16 cellular contexts compared by ENCODE assay signal in genomic region chr3:120151796-120152195, GRCh38. TPM values are rescaled to one million over a fixed set of nuclear protein-coding genes. Genes with fewer than 3 reads are reported as not detected.
DNase-seq lines count a peak whose midpoint lies in the region; ATAC-seq, FAIRE-seq and TF ChIP-seq lines count a peak whose summit lies in the region.
"Had no signal": no experiment of that assay in that cellular context is flagged by ENCODE, and none has a peak within 500 bp of the region (broad histone marks: within the 10 kb centered on the region; RNA-seq: fewer than 3 reads in every experiment).

No MANE protein-coding gene starts in this region.

- POLR2A ChIA-PET in HepG2 (lab: Yijun Ruan, JAX), result no interaction called here

- FAIRE-seq in HepG2 (lab: Jason Lieb, UNC) (no peak), small intestine (lab: Jason Lieb, UNC) (no peak)
- FAIRE-seq: GM12878, GM18507, H1 had no signal

- in situ Hi-C loops in HepG2 (cut with HindIII; ENCODE audit: extremely low pct_ligation_motif_present, low pct_unique_long_range_greater_than_20kb), result no loop called here

- H3K4me3 ChIP-seq in HepG2 (replicated peaks in 1 of 3; ENCODE audit: insufficient read depth in 1 of 3, low read depth in 2 of 3, low read length in 3 of 3) (no peak overlapping the region), small intestine (ENCODE audit: low read depth in 1 of 2, low read length in 2 of 2) (no peak overlapping the region)
- H3K4me3 ChIP-seq: BLaER1 treated with 17β-estradiol and CSF1 and Interleukin-3, amounts not matched to agents 10 nM and 100 nM; GM12878; HAP-1 had no signal

- DNase-seq in LoVo (ENCODE audit: low spot score) (peak; percentile 23), epithelial cell of prostate (ENCODE audit: low read depth, low spot score) (no peak), HepG2 (ENCODE audit: low spot score) (no peak), small intestine (peak; percentile 85), cardiac septum (ENCODE audit: low spot score) (no peak)
- no peak for DNase-seq in stimulated activated effector memory CD8-positive, alpha-beta T cell treated with anti-CD3 and anti-CD28 coated beads, Interleukin-12 subunit alpha, Interleukin-12 subunit beta, amount 100 ng/mL, for 72 hours (ENCODE audit: low spot score in 2 of 2)
- DNase-seq: ACHN; CD4-positive, CD25-positive, alpha-beta regulatory T cell; DMS79 had no signal

- H3K27ac ChIP-seq in epithelial cell of prostate (peak overlapping the region; percentile 96), HepG2 (ENCODE audit: extremely low read length, insufficient read depth, low read length) (no peak overlapping the region), small intestine (ENCODE audit: low read depth in 1 of 2, low read length in 1 of 2) (no peak overlapping the region)
- H3K27ac ChIP-seq: BLaER1 treated with 17β-estradiol and CSF1 and Interleukin-3, amounts not matched to agents 10 nM and 100 nM had no signal

- intact Hi-C loops in HepG2 (cut with micrococcal nuclease; ENCODE audit: unreplicated experiment) (no loop called here), cardiac septum (cut with DNase I) (loop anchor here (2.0 kb wide), 1 partner anchor 57 kb away; the partner anchor contains the start of gene GSK3B)

- H3K4me1 Mint-ChIP-seq in stimulated activated effector memory CD8-positive, alpha-beta T cell treated with anti-CD3 and anti-CD28 coated beads, Interleukin-12 subunit alpha, Interleukin-12 subunit beta, amount 100 ng/mL, for 72 hours, result peaks cover 6% of the 10 kb centered on the region

- TF ChIP-seq EP300 in HepG2 (IDR thresholded peaks at IDR 0.05; ENCODE audit: low read depth in 2 of 2, low read length in 2 of 2) (no peak), HepG2 (CRISPR knock-in tag; IDR thresholded peaks at IDR 0.05; ENCODE audit: borderline replicate concordance) (no peak)

- H3K27ac Mint-ChIP-seq in stimulated activated effector memory CD8-positive, alpha-beta T cell treated with anti-CD3 and anti-CD28 coated beads, Interleukin-12 subunit alpha, Interleukin-12 subunit beta, amount 100 ng/mL, for 72 hours, result no peak overlapping the region
- H3K27ac Mint-ChIP-seq: CD4-positive, CD25-positive, alpha-beta regulatory T cell had no signal

- CTCF ChIA-PET in HepG2 (lab: Yijun Ruan, JAX; ENCODE audit: low intra/inter-chr PET ratio, low total read pairs), result no interaction called here

- H3K9me3 ChIP-seq in HepG2 (ENCODE audit: low read length) (peaks cover 24% of the 10 kb centered on the region), small intestine (ENCODE audit: control insufficient read depth, low read depth) (peaks cover 2% of the 10 kb centered on the region)

- no peak overlapping the region for H3K4me2 ChIP-seq in HepG2 (ENCODE audit: low read depth, low read length)
- H3K4me2 ChIP-seq: BLaER1 treated with 17β-estradiol and CSF1 and Interleukin-3, amounts not matched to agents 10 nM and 100 nM had no signal

- TF ChIP-seq CTCF in HepG2 (CRISPR knock-in tag; IDR thresholded peaks at IDR 0.05), result no peak

- H3K9me3 Mint-ChIP-seq in stimulated activated effector memory CD8-positive, alpha-beta T cell treated with anti-CD3 and anti-CD28 coated beads, Interleukin-12 subunit alpha, Interleukin-12 subunit beta, amount 100 ng/mL, for 72 hours, result peaks cover 9% of the 10 kb centered on the region

- H3K79me2 ChIP-seq in HepG2 (ENCODE audit: insufficient read depth, low read length), result no peaks in the 10 kb centered on the region

- H3K27me3 ChIP-seq in HepG2 (ENCODE audit: control insufficient read depth in 1 of 2, insufficient read depth in 2 of 2, low read length in 2 of 2) (no peaks in the 10 kb centered on the region), small intestine (ENCODE audit: control insufficient read depth in 2 of 2, insufficient read depth in 2 of 2, low read length in 2 of 2) (no peaks in the 10 kb centered on the region)
- H3K27me3 ChIP-seq: BLaER1 treated with 17β-estradiol and CSF1 and Interleukin-3, amounts not matched to agents 10 nM and 100 nM had no signal

- ATAC-seq in HepG2, result no peak
- no peak for ATAC-seq in stimulated activated effector memory CD8-positive, alpha-beta T cell treated with anti-CD3 and anti-CD28 coated beads, Interleukin-12 subunit alpha, Interleukin-12 subunit beta, amount 100 ng/mL, for 72 hours
- ATAC-seq in GM21360 (IDR thresholded peaks at IDR 0.05; ENCODE audit: unreplicated experiment), result no peak
- no peak for ATAC-seq in GM21423 (IDR thresholded peaks at IDR 0.05; ENCODE audit: unreplicated experiment)
- ATAC-seq: GM12878 had no signal

- no TSS peak for BruUV-seq in HepG2 (replicated peaks; lab: Mats Ljungman, UMichigan)

- no peaks in the 10 kb centered on the region for H3K36me3 Mint-ChIP-seq in stimulated activated effector memory CD8-positive, alpha-beta T cell treated with anti-CD3 and anti-CD28 coated beads, Interleukin-12 subunit alpha, Interleukin-12 subunit beta, amount 100 ng/mL, for 72 hours

- 62% methylated on average over 4 of the region's 4 CpGs for WGBS in HepG2 (ENCODE audit: low lambda C conversion rate)
- WGBS in small intestine, 3 donors, result 15 to 67% (median 34%) methylated on average over 4 of the region's 4 CpGs

- TF ChIP-seq RAD21 in HepG2 (CRISPR knock-in tag; IDR thresholded peaks at IDR 0.05), result no peak

- no peak for TF ChIP-seq POLR2A in HepG2 (IDR thresholded peaks at IDR 0.05; ENCODE audit: insufficient read depth in 1 of 2, low read depth in 2 of 2, low read length in 2 of 2)

- H3K9ac ChIP-seq in HepG2 (ENCODE audit: insufficient read depth, low read depth, low read length), result no peak overlapping the region
- H3K9ac ChIP-seq: BLaER1 treated with 17β-estradiol and CSF1 and Interleukin-3, amounts not matched to agents 10 nM and 100 nM had no signal

- no peaks in the 10 kb centered on the region for H4K20me1 ChIP-seq in HepG2 (ENCODE audit: insufficient read depth, low read length)
- H4K20me1 ChIP-seq: BLaER1 treated with 17β-estradiol and CSF1 and Interleukin-3, amounts not matched to agents 10 nM and 100 nM had no signal

- H3K4me1 ChIP-seq in HepG2 (ENCODE audit: insufficient read depth, low read length), result peaks cover 39% of the 10 kb centered on the region
- H3K4me1 ChIP-seq in small intestine (ENCODE audit: control insufficient read depth in 2 of 2, insufficient read depth in 1 of 2, low read depth in 1 of 2, low read length in 1 of 2), result peaks cover 0 to 5% of the 10 kb centered on the region in 2 donors
- H3K4me1 ChIP-seq: HAP-1 had no signal

- no peak overlapping the region for H2AFZ ChIP-seq in HepG2 (ENCODE audit: low read length)

- no peaks in the 10 kb centered on the region for H3K36me3 ChIP-seq in HepG2 (replicated peaks in 1 of 2; ENCODE audit: control insufficient read depth in 1 of 2, insufficient read depth in 2 of 2, low read length in 2 of 2)
- no peaks in the 10 kb centered on the region for H3K36me3 ChIP-seq in small intestine (ENCODE audit: control insufficient read depth in 2 of 2, insufficient read depth in 2 of 2, low read length in 2 of 2)
- H3K36me3 ChIP-seq: HAP-1 had no signal

- H3K4me3 Mint-ChIP-seq in stimulated activated effector memory CD8-positive, alpha-beta T cell treated with anti-CD3 and anti-CD28 coated beads, Interleukin-12 subunit alpha, Interleukin-12 subunit beta, amount 100 ng/mL, for 72 hours, result no peak overlapping the region
- H3K4me3 Mint-ChIP-seq: CD4-positive, CD25-positive, alpha-beta regulatory T cell had no signal

TF ChIP-seq in HepG2, 621 proteins besides CTCF, POLR2A, EP300 and RAD21:
- peak; percentile 62; the same call in 1 of the 2 replicates for TF ChIP-seq ELF3 (CRISPR knock-in tag; IDR thresholded peaks at IDR 0.05)
- TF ChIP-seq NCOR1 (IDR thresholded peaks at IDR 0.05; ENCODE audit: borderline replicate concordance, low read length), result no peak
- no peak for TF ChIP-seq NR2F6 (IDR thresholded peaks at IDR 0.05)
- no peak for TF ChIP-seq NR2F6 (CRISPR knock-in tag; IDR thresholded peaks at IDR 0.05)
- 0 out of 2 replicates have a peak, but pooled peaks have one; percentile 18 for TF ChIP-seq HNF4A (CRISPR knock-in tag; IDR thresholded peaks at IDR 0.05)
- TF ChIP-seq GABPA (IDR thresholded peaks at IDR 0.05; ENCODE audit: low read depth, low read length), result no peak
- 0 out of 2 replicates have a peak, but pooled peaks have one; percentile 18 for TF ChIP-seq GABPA (CRISPR knock-in tag; IDR thresholded peaks at IDR 0.05; ENCODE audit: low read depth)
- TF ChIP-seq POLR2AphosphoS5 (IDR thresholded peaks at IDR 0.05; ENCODE audit: low read depth, low read length), result no peak

RNA-seq across cellular contexts. Expression of gene GSK3B, which starts 57.5 kb away (rescaled TPM):
- 30.1 and 42.6 TPM in 2 replicates for total RNA-seq in HepG2 (2016; rRNA removed; fragmentation: Illumina TruSeq; extraction: Trizol)
- 43.4 and 48.1 TPM in 2 replicates for total RNA-seq in HepG2 (2016; cell fraction: cytosol; rRNA removed; fragmentation: Illumina TruSeq; extraction: Trizol; ENCODE audit: low read depth)
- 27.3 and 33.3 TPM in 2 replicates for total RNA-seq in HepG2 (2016; cell fraction: insoluble cytoplasmic fraction; rRNA removed; fragmentation: Illumina TruSeq; extraction: Trizol)
- total RNA-seq in HepG2 (2016; cell fraction: membrane; rRNA removed; fragmentation: Illumina TruSeq; extraction: Trizol), result 30.5 and 34.7 TPM in 2 replicates
- total RNA-seq in HepG2 (2016; cell fraction: nucleus; rRNA removed; fragmentation: Illumina TruSeq; extraction: Trizol), result 30.5 and 39.7 TPM in 2 replicates
- polyA plus RNA-seq in HepG2 (2011; rRNA removed), result 19.1 and 22.3 TPM in 2 replicates
- polyA plus RNA-seq in HepG2 (2011; cell fraction: cytosol; rRNA removed), result 11.2 and 15.3 TPM in 2 replicates
- 8.4 and 11.1 TPM in 2 replicates for polyA plus RNA-seq in HepG2 (2011; cell fraction: nucleus; rRNA removed)
- 14.8 and 15.1 TPM in 2 replicates for polyA plus RNA-seq in HepG2 (2012)
- polyA plus RNA-seq in HepG2 (2016; cell fraction: cytosol; fragmentation: Illumina TruSeq; extraction: Trizol; ENCODE audit: low read depth), result 4.8 and 7.7 TPM in 2 replicates
- 27.1 and 32.0 TPM in 2 replicates for polyA plus RNA-seq in HepG2 (2016; cell fraction: insoluble cytoplasmic fraction; fragmentation: Illumina TruSeq; extraction: Trizol; ENCODE audit: low read depth)
- polyA plus RNA-seq in HepG2 (2016; cell fraction: membrane; fragmentation: Illumina TruSeq; extraction: Trizol; ENCODE audit: low read depth), result 13.0 and 17.1 TPM in 2 replicates
- polyA plus RNA-seq in HepG2 (2016; cell fraction: nucleus; fragmentation: Illumina TruSeq; extraction: Trizol; ENCODE audit: insufficient read depth, low read depth), result 23.7 and 27.1 TPM in 2 replicates
- polyA minus RNA-seq in HepG2 (2011; rRNA and poly(A)+ RNA removed; ENCODE audit: low replicate concordance), result 15.6 and 77.8 TPM in 2 replicates
- polyA minus RNA-seq in HepG2 (2011; cell fraction: cytosol; rRNA and poly(A)+ RNA removed), result 24.6 and 34.5 TPM in 2 replicates
- 61.4 and 73.0 TPM in 2 replicates for polyA minus RNA-seq in HepG2 (2011; cell fraction: nucleus; rRNA and poly(A)+ RNA removed)
- polyA plus RNA-seq in small intestine, result 10 to 100 TPM; 13.5 to 22.6 (median 19.7) TPM
- 46.8 TPM for total RNA-seq in cardiac septum

Comparison
In these comparisons a context has a peak if more than half of its experiments do, and no peak if none do; other contexts are left out.
1. DNase-seq: peak in LoVo (single experiment) and small intestine (single experiment); none in epithelial cell of prostate (single experiment), HepG2 (single experiment), stimulated activated effector memory CD8-positive, alpha-beta T cell treated with anti-CD3 and anti-CD28 coated beads, Interleukin-12 subunit alpha, Interleukin-12 subunit beta, amount 100 ng/mL, for 72 hours (0 of 2) and cardiac septum (single experiment).